ENCODE assay signal across 10 cellular contexts in the genomic region with DNA sequence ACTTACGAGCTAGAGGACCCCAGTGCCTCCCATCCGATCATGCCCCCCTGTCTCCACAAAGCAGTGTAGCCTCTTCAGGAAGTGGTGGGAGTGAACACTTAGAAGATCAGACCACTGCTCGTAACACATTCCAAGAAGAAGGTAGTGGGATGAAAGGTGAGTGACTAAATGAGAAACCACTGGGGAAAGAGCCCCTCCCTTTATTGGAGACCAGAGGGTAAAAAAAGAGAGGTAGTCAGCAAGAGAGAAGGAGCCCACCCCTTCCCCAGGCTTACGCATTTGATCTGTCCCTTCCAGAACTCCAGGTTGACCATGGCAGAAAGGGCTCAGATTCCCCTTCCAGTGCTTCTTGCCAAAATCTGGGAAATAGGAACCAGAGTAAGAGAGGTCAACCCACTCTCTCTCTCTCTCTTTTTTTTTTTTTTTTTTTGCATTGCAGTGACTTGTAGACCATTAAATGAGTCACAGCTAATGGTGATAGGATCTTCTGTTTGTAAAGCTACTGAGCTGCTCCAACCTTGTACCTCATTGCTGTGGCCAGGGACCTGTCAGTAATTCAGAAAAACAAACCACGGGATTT.
DNase-seq lines count a peak whose midpoint lies in the region; ATAC-seq, FAIRE-seq and TF ChIP-seq lines count a peak whose summit lies in the region.
"Had no signal": no experiment of that assay in that cellular context is flagged by ENCODE, and none has a peak within 500 bp of the region (broad histone marks: within the 10 kb centered on the region; RNA-seq: fewer than 3 reads in every experiment).

No MANE protein-coding gene starts in this region.

- H2AFZ ChIP-seq in keratinocyte (ENCODE audit: control insufficient read depth, low read length): no peak overlapping the region

- no peaks in the 10 kb centered on the region for H3K9me3 Mint-ChIP-seq in activated naive CD8-positive, alpha-beta T cell treated with anti-CD3 and anti-CD28 coated beads, Interleukin-2, amount 10 ng/mL, durations not matched to agents 7 days and 5 days

- TF ChIP-seq CTCF in keratinocyte (optimal IDR thresholded peaks at IDR 0.05 in 1 of 3, IDR thresholded peaks at IDR 0.05 in 1 of 3, conservative IDR thresholded peaks at IDR 0.05 in 1 of 3; ENCODE audit: extremely low read depth in 1 of 3, insufficient read depth in 2 of 3, low read length in 3 of 3) (no peak), colonic mucosa (IDR thresholded peaks at IDR 0.05) (no peak)

- peak overlapping the region; percentile 84 for H3K27ac Mint-ChIP-seq in activated naive CD8-positive, alpha-beta T cell treated with anti-CD3 and anti-CD28 coated beads, Interleukin-2, amount 10 ng/mL, durations not matched to agents 7 days and 5 days

- H3K4me1 ChIP-seq in BLaER1 (peaks cover 36% of the 10 kb centered on the region), keratinocyte (ENCODE audit: control insufficient read depth, extremely low read depth, insufficient read depth, low read length) (peaks cover 18% of the 10 kb centered on the region), colonic mucosa (no peaks in the 10 kb centered on the region)

- dilution Hi-C loops in keratinocyte (cut with MboI; ENCODE audit: extremely low pct_ligation_motif_present, low sequenced_read_pairs): no loop called here

- H3K4me1 Mint-ChIP-seq in activated naive CD8-positive, alpha-beta T cell treated with anti-CD3 and anti-CD28 coated beads, Interleukin-2, amount 10 ng/mL, durations not matched to agents 7 days and 5 days: peaks cover 62% of the 10 kb centered on the region

- peaks cover 9% of the 10 kb centered on the region; the same call in 1 of the 2 replicates for H4K20me1 ChIP-seq in BLaER1
- peaks cover 6% of the 10 kb centered on the region for H4K20me1 ChIP-seq in keratinocyte (ENCODE audit: control insufficient read depth, extremely low read depth, insufficient read depth, low read length)

- H3K27me3 Mint-ChIP-seq in activated naive CD8-positive, alpha-beta T cell treated with anti-CD3 and anti-CD28 coated beads, Interleukin-2, amount 10 ng/mL, durations not matched to agents 7 days and 5 days: no peaks in the 10 kb centered on the region

- POLR2A ChIA-PET in activated naive CD8-positive, alpha-beta T cell treated with anti-CD3 and anti-CD28 coated beads, Interleukin-2, amount 10 ng/mL, durations not matched to agents 7 days and 5 days (lab: Charles Lee): interaction anchor here (0.6 to 1.5 kb wide), 4 partner anchors 15 to 170 kb away, joined by 3 to 5 read pairs (median 3); a partner anchor contains a TSS

- H3K27me3 ChIP-seq in BLaER1 (no peaks in the 10 kb centered on the region), keratinocyte (ENCODE audit: control insufficient read depth, extremely low read depth, insufficient read depth, low read length) (no peaks in the 10 kb centered on the region), colonic mucosa (no peaks in the 10 kb centered on the region)

- H3K27ac ChIP-seq in BLaER1: peak overlapping the region; percentile 27; the same call in 1 of the 2 replicates
- no peak overlapping the region for H3K27ac ChIP-seq in keratinocyte (ENCODE audit: control insufficient read depth, insufficient read depth, low read length)
- no peak overlapping the region for H3K27ac ChIP-seq in colonic mucosa

- H3K4me3 ChIP-seq in BLaER1: no peak overlapping the region
- no peak overlapping the region for H3K4me3 ChIP-seq in keratinocyte (ENCODE audit: control insufficient read depth in 2 of 3, extremely low read depth in 1 of 3, insufficient read depth in 2 of 3, low read depth in 1 of 3, low read length in 3 of 3)
- H3K4me3 ChIP-seq in colonic mucosa: no peak overlapping the region

- H3K9me3 ChIP-seq in BLaER1: no peaks in the 10 kb centered on the region
- H3K9me3 ChIP-seq in keratinocyte (ENCODE audit: control insufficient read depth, low read depth, low read length): no peaks in the 10 kb centered on the region
- H3K9me3 ChIP-seq in colonic mucosa: no peaks in the 10 kb centered on the region

- peak overlapping the region; percentile 72 for H3K4me3 Mint-ChIP-seq in activated naive CD8-positive, alpha-beta T cell treated with anti-CD3 and anti-CD28 coated beads, Interleukin-2, amount 10 ng/mL, durations not matched to agents 7 days and 5 days

- ATAC-seq in activated naive CD8-positive, alpha-beta T cell treated with anti-CD3 and anti-CD28 coated beads, Interleukin-2, amount 10 ng/mL, durations not matched to agents 7 days and 5 days (ENCODE audit: low read depth): peak; percentile 78
- no peak for ATAC-seq in GM21737 (IDR thresholded peaks at IDR 0.05; ENCODE audit: unreplicated experiment)
- no peak for ATAC-seq in GM19395 (IDR thresholded peaks at IDR 0.05; ENCODE audit: unreplicated experiment)

- FAIRE-seq in keratinocyte (lab: Jason Lieb, UNC): no peak

- intact Hi-C loops in colonic mucosa (cut with DNase I): no loop called here

- H3K4me2 ChIP-seq in BLaER1 (peak overlapping the region; percentile 51), keratinocyte (ENCODE audit: control insufficient read depth, extremely low read depth, insufficient read depth, low read depth, low read length) (peak overlapping the region; percentile 50)

- peak; percentile 1 for DNase-seq in HT-29 (ENCODE audit: low spot score)
- no peak for DNase-seq in activated naive CD8-positive, alpha-beta T cell treated with anti-CD3 and anti-CD28 coated beads, Interleukin-2, amount 10 ng/mL, durations not matched to agents 7 days and 5 days
- DNase-seq in keratinocyte (ENCODE audit: low read depth, low spot score): peak; percentile 48
- DNase-seq in putamen (ENCODE audit: low spot score): no peak
- no peak for DNase-seq in colonic mucosa
- DNase-seq: DMS79 treated with DMSO at 0.1 percent for 48 hours, NCI-H82 had no signal

- H3K9ac ChIP-seq in BLaER1 (no peak overlapping the region), keratinocyte (ENCODE audit: control insufficient read depth, extremely low read depth, insufficient read depth, low read length) (no peak overlapping the region), colonic mucosa (ENCODE audit: low read depth in 2 of 2, low read length in 2 of 2) (no peak overlapping the region)

- peaks cover 8% of the 10 kb centered on the region for H3K9me1 ChIP-seq in keratinocyte (ENCODE audit: control insufficient read depth, extremely low read depth, insufficient read depth, low read length)

- H3K36me3 ChIP-seq in BLaER1 (peaks cover 49% of the 10 kb centered on the region), keratinocyte (ENCODE audit: control insufficient read depth in 2 of 2, extremely low read depth in 1 of 2, insufficient read depth in 2 of 2, low read length in 2 of 2) (peaks cover 11 to 15% of the 10 kb centered on the region in 2 experiments), colonic mucosa (no peaks in the 10 kb centered on the region)

- no peaks in the 10 kb centered on the region for H3K79me2 ChIP-seq in keratinocyte (ENCODE audit: control insufficient read depth, insufficient read depth, low read length)

- peaks cover 12% of the 10 kb centered on the region for H3K36me3 Mint-ChIP-seq in activated naive CD8-positive, alpha-beta T cell treated with anti-CD3 and anti-CD28 coated beads, Interleukin-2, amount 10 ng/mL, durations not matched to agents 7 days and 5 days

Comparison
In these comparisons a context has a peak if more than half of its experiments do, and no peak if none do; other contexts are left out.
1. DNase-seq: peak in HT-29 (single experiment) and keratinocyte (single experiment); none in activated naive CD8-positive, alpha-beta T cell treated with anti-CD3 and anti-CD28 coated beads, Interleukin-2, amount 10 ng/mL, durations not matched to agents 7 days and 5 days (single experiment), putamen (single experiment) and colonic mucosa (single experiment).